ENCODE assay signal across 27 cellular contexts in the genomic region with DNA sequence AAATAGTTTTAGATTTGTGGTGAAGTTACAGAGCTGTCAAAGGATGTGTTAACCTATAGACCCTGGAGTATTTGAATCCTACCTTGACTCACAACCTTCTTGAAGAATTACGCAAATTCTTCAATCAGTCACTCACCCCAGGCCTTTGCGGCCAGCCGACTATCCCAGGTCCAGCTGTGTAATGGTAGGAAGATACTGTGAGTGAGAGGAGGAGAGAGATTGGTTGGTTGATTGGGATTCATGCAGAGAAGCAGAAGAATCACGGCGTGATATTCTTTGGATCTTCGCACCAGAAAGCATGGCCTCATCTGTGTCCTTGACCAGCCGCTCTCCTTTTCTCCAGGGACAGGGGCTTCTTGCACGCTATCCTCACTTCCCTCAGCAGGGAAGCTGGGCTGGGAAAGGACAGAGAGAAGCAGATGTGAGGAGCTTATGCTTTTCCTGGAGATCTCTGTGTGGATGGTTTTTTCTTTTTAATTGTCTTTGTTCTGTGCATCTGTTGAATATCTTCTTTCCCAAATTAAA.
"Had no signal": no experiment of that assay in that cellular context is flagged by ENCODE, and none has a peak within 500 bp of the region (broad histone marks: within the 10 kb centered on the region; RNA-seq: fewer than 3 reads in every experiment).

No MANE protein-coding gene starts in this region.

- H3K27ac Mint-ChIP-seq: mesothelial cell of epicardium; naive B cell; natural killer cell; nephron progenitor cell; neural progenitor cell; stimulated activated naive B cell treated with anti-CD40 and anti-IgM and Interleukin-4, amounts not matched to agents 10 μg/mL and 1 μg/mL and 100 μg/mL, for 72 hours; stimulated activated naive CD8-positive, alpha-beta T cell treated with anti-CD3 and anti-CD28 coated beads, Interleukin-15, Interleukin-2, amounts not matched to agents 100 ng/mL and 50 ng/mL, for 24 hours; type B pancreatic cell had no signal

- H3K9me3 ChIP-seq: neutrophil, right lobe of liver, vagina had no signal

- H3K4me3 ChIP-seq: hepatocyte, left ventricle myocardium inferior, lung, neural progenitor cell, psoas muscle, right atrium auricular region, right lobe of liver, smooth muscle cell, suprapubic skin, tibial nerve, vagina had no signal

- H3K27me3 ChIP-seq: hepatocyte, neural progenitor cell, neutrophil, right atrium auricular region, right lobe of liver, suprapubic skin, tibial nerve, vagina had no signal

- H3K4me1 ChIP-seq: left ventricle myocardium inferior, parathyroid adenoma, psoas muscle, right atrium auricular region, right lobe of liver, suprapubic skin, tibial nerve, vagina had no signal

- H3K36me3 ChIP-seq: neural progenitor cell, neutrophil, right atrium auricular region had no signal

- H3K27ac ChIP-seq: hepatocyte, left ventricle myocardium inferior, neural progenitor cell, neutrophil, parathyroid adenoma, psoas muscle, right atrium auricular region, right lobe of liver, suprapubic skin, tibial nerve, vagina had no signal

- DNase-seq: islet precursor cell; left ventricle myocardium inferior; mesendoderm; naive B cell; natural killer cell; nephron progenitor cell; occipital lobe; psoas muscle; right lobe of liver; stimulated activated CD4-positive, alpha-beta T cell treated with anti-CD3 and anti-CD28 coated beads, Interleukin-12 subunit alpha, Interleukin-12 subunit beta, amount 100 ng/mL, for 4 hours; stimulated activated CD4-positive, alpha-beta T cell treated with anti-CD3 and anti-CD28 coated beads, Interleukin-15, amount 100 ng/mL, for 24 hours; stimulated activated CD4-positive, alpha-beta T cell treated with anti-CD3 and anti-CD28 coated beads, Interleukin-2, amount 100 ng/mL, for 24 hours; stimulated activated CD4-positive, alpha-beta T cell treated with anti-CD3 and anti-CD28 coated beads, Interleukin-4, amount 100 ng/mL, for 1 hour; stimulated activated naive B cell treated with anti-CD40 and anti-IgM and Interleukin-4, amounts not matched to agents 10 μg/mL and 1 μg/mL and 100 μg/mL, for 72 hours had no signal

- H3K4me1 Mint-ChIP-seq: mesothelial cell of epicardium; naive B cell; neural progenitor cell; stimulated activated naive B cell treated with anti-CD40 and anti-IgM and Interleukin-4, amounts not matched to agents 10 μg/mL and 1 μg/mL and 100 μg/mL, for 72 hours had no signal

- H3K27me3 Mint-ChIP-seq: naive B cell; stimulated activated naive B cell treated with anti-CD40 and anti-IgM and Interleukin-4, amounts not matched to agents 10 μg/mL and 1 μg/mL and 100 μg/mL, for 72 hours; stimulated activated naive CD8-positive, alpha-beta T cell treated with anti-CD3 and anti-CD28 coated beads, Interleukin-15, Interleukin-2, amounts not matched to agents 100 ng/mL and 50 ng/mL, for 24 hours; type B pancreatic cell had no signal

- H3K4me3 Mint-ChIP-seq: mesothelial cell of epicardium; naive B cell; nephron progenitor cell; neural progenitor cell; stimulated activated naive B cell treated with anti-CD40 and anti-IgM and Interleukin-4, amounts not matched to agents 10 μg/mL and 1 μg/mL and 100 μg/mL, for 72 hours; stimulated activated naive CD8-positive, alpha-beta T cell treated with anti-CD3 and anti-CD28 coated beads, Interleukin-15, Interleukin-2, amounts not matched to agents 100 ng/mL and 50 ng/mL, for 24 hours; type B pancreatic cell had no signal
